Comparison of ENCODE assay signal across 18 cellular contexts in the genomic region with DNA sequence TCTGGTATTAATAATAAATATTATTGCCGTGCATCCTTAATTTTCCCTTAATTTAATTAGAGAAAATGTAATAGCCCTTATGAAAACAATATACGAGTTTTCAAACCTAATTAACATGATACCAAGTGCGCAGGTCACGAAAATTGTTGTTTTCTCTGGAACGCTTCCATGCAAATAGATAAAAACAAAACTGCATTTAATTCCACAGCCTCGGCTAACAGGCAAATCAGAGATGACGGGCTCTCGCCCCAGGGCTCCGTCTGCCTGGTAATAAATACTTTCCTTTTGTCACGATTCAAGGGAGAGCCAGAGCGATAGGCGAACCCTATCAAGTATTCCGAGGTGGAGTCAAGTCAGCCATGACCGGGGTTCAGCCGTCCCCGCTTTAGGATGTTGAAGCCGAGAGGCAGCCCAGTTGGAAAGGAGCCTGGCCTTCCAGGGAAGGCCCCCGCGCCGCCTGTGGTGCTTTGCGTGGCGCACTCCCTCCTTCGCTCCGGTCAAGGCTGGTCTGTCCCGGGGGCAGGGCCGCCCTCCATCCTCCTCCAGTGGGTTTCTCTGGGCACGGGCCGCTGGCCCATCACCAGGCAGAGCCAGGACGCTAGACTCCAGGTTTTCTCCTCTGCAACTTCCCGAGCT.
DNase-seq lines count a peak whose midpoint lies in the region; ATAC-seq, FAIRE-seq and TF ChIP-seq lines count a peak whose summit lies in the region.
"Had no signal": no experiment of that assay in that cellular context is flagged by ENCODE, and none has a peak within 500 bp of the region (broad histone marks: within the 10 kb centered on the region; RNA-seq: fewer than 3 reads in every experiment).

No MANE protein-coding gene starts in this region.

- DNase-seq in NCI-H748 (lab: John Stamatoyannopoulos, UW; ENCODE audit: unreplicated experiment) = peak; percentile 25
- no peak for DNase-seq in NCI-H748 treated with DMSO at 0.1 percent for 48 hours (lab: John Stamatoyannopoulos, UW)
- DNase-seq in SK-N-SH = peak; percentile 70
- DNase-seq in keratinocyte (ENCODE audit: low read depth, low spot score) = no peak
- peak; percentile 50 for DNase-seq in testis
- DNase-seq in GM19239 (ENCODE audit: insufficient read length, low spot score) = no peak
- DNase-seq: activated gamma-delta T cell, colonic mucosa, DMS53, islet precursor cell, midbrain, NCI-H1930, transverse colon had no signal

- H3F3A ChIP-seq in SK-N-SH (replicated peaks; ENCODE audit: insufficient read depth) = no peaks in the 10 kb centered on the region

- no peaks in the 10 kb centered on the region for H3K36me3 ChIP-seq in SK-N-SH (replicated peaks in 1 of 2; ENCODE audit: control insufficient read depth in 1 of 2, insufficient read depth in 2 of 2, low read length in 1 of 2)
- H3K36me3 ChIP-seq in keratinocyte (ENCODE audit: control insufficient read depth in 2 of 2, extremely low read depth in 1 of 2, insufficient read depth in 2 of 2, low read length in 2 of 2) = no peaks in the 10 kb centered on the region
- H3K36me3 ChIP-seq in testis (ENCODE audit: low read depth, missing control alignments) = no peaks in the 10 kb centered on the region
- H3K36me3 ChIP-seq: colonic mucosa, transverse colon had no signal

- H3K9me3 ChIP-seq in SK-N-SH (no peaks in the 10 kb centered on the region), keratinocyte (ENCODE audit: control insufficient read depth, low read depth, low read length) (no peaks in the 10 kb centered on the region), testis (no peaks in the 10 kb centered on the region)
- H3K9me3 ChIP-seq: colonic mucosa, transverse colon had no signal

- intact Hi-C loops in testis (cut with DNase I; ENCODE audit: low total_unique reads) = no loop called here

- CTCF ChIA-PET in SK-N-SH (lab: Yijun Ruan, JAX) = no interaction called here

- H3K27ac ChIP-seq in SK-N-SH (ENCODE audit: low read depth in 2 of 2, low read length in 1 of 2) (no peak overlapping the region), keratinocyte (ENCODE audit: control insufficient read depth, insufficient read depth, low read length) (no peak overlapping the region), testis (no peak overlapping the region)
- H3K27ac ChIP-seq: 22Rv1, colonic mucosa, epithelial cell of prostate, transverse colon had no signal

- 11% methylated on average over 22 of the region's 30 CpGs for WGBS in SK-N-SH (ENCODE audit: low lambda C conversion rate)
- WGBS in testis, 2 donors = 13 to 25% methylated on average over 21 to 27 of the region's 30 CpGs

- dilution Hi-C loops in keratinocyte (cut with MboI; ENCODE audit: extremely low pct_ligation_motif_present, low sequenced_read_pairs) = no loop called here

- H3K9me2 ChIP-seq in SK-N-SH = no peaks in the 10 kb centered on the region

- H3K27me3 ChIP-seq in SK-N-SH (ENCODE audit: insufficient read depth) (peaks cover 5% of the 10 kb centered on the region; the same call in 1 of the 2 replicates), keratinocyte (ENCODE audit: control insufficient read depth, extremely low read depth, insufficient read depth, low read length) (peaks cover 16% of the 10 kb centered on the region), testis (no peaks in the 10 kb centered on the region)
- H3K27me3 ChIP-seq: colonic mucosa, transverse colon had no signal

- no peak for ATAC-seq in GM19395 (IDR thresholded peaks at IDR 0.05; ENCODE audit: unreplicated experiment)
- ATAC-seq in HG03460 (IDR thresholded peaks at IDR 0.05; ENCODE audit: unreplicated experiment) = no peak

- peak overlapping the region; percentile 70 for H3K4me2 ChIP-seq in SK-N-SH
- peak overlapping the region; percentile 54 for H3K4me2 ChIP-seq in keratinocyte (ENCODE audit: control insufficient read depth, extremely low read depth, insufficient read depth, low read depth, low read length)

- H3K4me1 ChIP-seq in SK-N-SH (ENCODE audit: control insufficient read depth in 1 of 2, insufficient read depth in 2 of 2, low read depth in 1 of 2, low read length in 1 of 2) (peaks cover 0 to 9% of the 10 kb centered on the region in 2 experiments; a peak in 2 of 4 replicates), keratinocyte (ENCODE audit: control insufficient read depth, extremely low read depth, insufficient read depth, low read length) (no peaks in the 10 kb centered on the region), testis (no peaks in the 10 kb centered on the region)
- H3K4me1 ChIP-seq: colonic mucosa, transverse colon had no signal

- TF ChIP-seq EP300 in SK-N-SH (IDR thresholded peaks at IDR 0.05; ENCODE audit: borderline replicate concordance in 1 of 2, low read depth in 1 of 2, low read length in 1 of 2) = peak in 1 of 2 experiments; percentile 37; a peak in 1 of 4 replicates

- H3K4me3 ChIP-seq in SK-N-SH (ENCODE audit: low read depth in 2 of 2, low read length in 1 of 2) (peak overlapping the region; percentile 38 to 46), keratinocyte (ENCODE audit: control insufficient read depth in 2 of 3, extremely low read depth in 1 of 3, insufficient read depth in 2 of 3, low read depth in 1 of 3, low read length in 3 of 3) (peak overlapping the region in 1 of 3 experiments; percentile 14), testis (peak overlapping the region; percentile 37 to 54)
- H3K4me3 ChIP-seq: colonic mucosa, transverse colon had no signal

- no peaks in the 10 kb centered on the region for H3K9me1 ChIP-seq in keratinocyte (ENCODE audit: control insufficient read depth, extremely low read depth, insufficient read depth, low read length)

- POLR2A ChIA-PET in SK-N-SH (lab: Yijun Ruan, JAX) = no interaction called here

- peak overlapping the region; percentile 9; the same call in 1 of the 2 replicates for H2AFZ ChIP-seq in SK-N-SH (ENCODE audit: low read depth)
- H2AFZ ChIP-seq in keratinocyte (ENCODE audit: control insufficient read depth, low read length) = no peak overlapping the region

- TF ChIP-seq CTCF in SK-N-SH (IDR thresholded peaks at IDR 0.05) (no peak), keratinocyte (optimal IDR thresholded peaks at IDR 0.05 in 1 of 3, IDR thresholded peaks at IDR 0.05 in 1 of 3, conservative IDR thresholded peaks at IDR 0.05 in 1 of 3; ENCODE audit: extremely low read depth in 1 of 3, insufficient read depth in 2 of 3, low read length in 3 of 3) (no peak), testis (IDR thresholded peaks at IDR 0.05) (no peak)

- FAIRE-seq in keratinocyte (lab: Jason Lieb, UNC) (no peak), GM19239 (lab: Jason Lieb, UNC) (no peak)
- FAIRE-seq: RCC 7860 had no signal

- H3K9ac ChIP-seq in SK-N-SH (no peak overlapping the region), keratinocyte (ENCODE audit: control insufficient read depth, extremely low read depth, insufficient read depth, low read length) (no peak overlapping the region)

- H3K79me2 ChIP-seq in SK-N-SH (ENCODE audit: insufficient read depth) (no peaks in the 10 kb centered on the region), keratinocyte (ENCODE audit: control insufficient read depth, insufficient read depth, low read length) (no peaks in the 10 kb centered on the region)

- H4K20me1 ChIP-seq in SK-N-SH (ENCODE audit: insufficient read depth) = no peaks in the 10 kb centered on the region
- no peaks in the 10 kb centered on the region for H4K20me1 ChIP-seq in keratinocyte (ENCODE audit: control insufficient read depth, extremely low read depth, insufficient read depth, low read length)

- no peak for TF ChIP-seq POLR2A in testis (IDR thresholded peaks at IDR 0.05)

- TF ChIP-seq RAD21 in SK-N-SH (IDR thresholded peaks at IDR 0.05; ENCODE audit: low read length) = no peak

TF ChIP-seq in SK-N-SH, 30 proteins besides CTCF, POLR2A, EP300 and RAD21:
- TF ChIP-seq, protein P1, sequence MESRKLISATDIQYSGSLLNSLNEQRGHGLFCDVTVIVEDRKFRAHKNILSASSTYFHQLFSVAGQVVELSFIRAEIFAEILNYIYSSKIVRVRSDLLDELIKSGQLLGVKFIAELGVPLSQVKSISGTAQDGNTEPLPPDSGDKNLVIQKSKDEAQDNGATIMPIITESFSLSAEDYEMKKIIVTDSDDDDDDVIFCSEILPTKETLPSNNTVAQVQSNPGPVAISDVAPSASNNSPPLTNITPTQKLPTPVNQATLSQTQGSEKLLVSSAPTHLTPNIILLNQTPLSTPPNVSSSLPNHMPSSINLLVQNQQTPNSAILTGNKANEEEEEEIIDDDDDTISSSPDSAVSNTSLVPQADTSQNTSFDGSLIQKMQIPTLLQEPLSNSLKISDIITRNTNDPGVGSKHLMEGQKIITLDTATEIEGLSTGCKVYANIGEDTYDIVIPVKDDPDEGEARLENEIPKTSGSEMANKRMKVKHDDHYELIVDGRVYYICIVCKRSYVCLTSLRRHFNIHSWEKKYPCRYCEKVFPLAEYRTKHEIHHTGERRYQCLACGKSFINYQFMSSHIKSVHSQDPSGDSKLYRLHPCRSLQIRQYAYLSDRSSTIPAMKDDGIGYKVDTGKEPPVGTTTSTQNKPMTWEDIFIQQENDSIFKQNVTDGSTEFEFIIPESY (IDR thresholded peaks at IDR 0.05; ENCODE audit: borderline replicate concordance, low read depth) = no peak
- TF ChIP-seq SMC3 (IDR thresholded peaks at IDR 0.05; ENCODE audit: low read depth, low read length) (no peak), RXRA (IDR thresholded peaks at IDR 0.05; ENCODE audit: borderline replicate concordance, low read depth) (no peak), NRF1 (IDR thresholded peaks at IDR 0.05; ENCODE audit: low read depth, low read length) (no peak), GATA2 (CRISPR knock-in tag; IDR thresholded peaks at IDR 0.05) (peak; percentile 64; the same call in 1 of the 2 replicates), JUND (IDR thresholded peaks at IDR 0.05) (no peak), RCOR1 (IDR thresholded peaks at IDR 0.05; ENCODE audit: low read length) (peak; percentile 36), TCF12 (IDR thresholded peaks at IDR 0.05) (0 out of 2 replicates have a peak, but pooled peaks have one; percentile 6), FOXM1 (IDR thresholded peaks at IDR 0.05; ENCODE audit: low read depth) (no peak)
TF ChIP-seq in SK-N-SH: peak in this region for 3.

Comparison
In these comparisons a context has a peak if more than half of its experiments do, and no peak if none do; other contexts are left out.
1. DNase-seq: peak in NCI-H748 (single experiment), SK-N-SH (single experiment) and testis (single experiment); none in NCI-H748 treated with DMSO at 0.1 percent for 48 hours (single experiment), keratinocyte (single experiment) and GM19239 (single experiment).